In the genomic region with DNA sequence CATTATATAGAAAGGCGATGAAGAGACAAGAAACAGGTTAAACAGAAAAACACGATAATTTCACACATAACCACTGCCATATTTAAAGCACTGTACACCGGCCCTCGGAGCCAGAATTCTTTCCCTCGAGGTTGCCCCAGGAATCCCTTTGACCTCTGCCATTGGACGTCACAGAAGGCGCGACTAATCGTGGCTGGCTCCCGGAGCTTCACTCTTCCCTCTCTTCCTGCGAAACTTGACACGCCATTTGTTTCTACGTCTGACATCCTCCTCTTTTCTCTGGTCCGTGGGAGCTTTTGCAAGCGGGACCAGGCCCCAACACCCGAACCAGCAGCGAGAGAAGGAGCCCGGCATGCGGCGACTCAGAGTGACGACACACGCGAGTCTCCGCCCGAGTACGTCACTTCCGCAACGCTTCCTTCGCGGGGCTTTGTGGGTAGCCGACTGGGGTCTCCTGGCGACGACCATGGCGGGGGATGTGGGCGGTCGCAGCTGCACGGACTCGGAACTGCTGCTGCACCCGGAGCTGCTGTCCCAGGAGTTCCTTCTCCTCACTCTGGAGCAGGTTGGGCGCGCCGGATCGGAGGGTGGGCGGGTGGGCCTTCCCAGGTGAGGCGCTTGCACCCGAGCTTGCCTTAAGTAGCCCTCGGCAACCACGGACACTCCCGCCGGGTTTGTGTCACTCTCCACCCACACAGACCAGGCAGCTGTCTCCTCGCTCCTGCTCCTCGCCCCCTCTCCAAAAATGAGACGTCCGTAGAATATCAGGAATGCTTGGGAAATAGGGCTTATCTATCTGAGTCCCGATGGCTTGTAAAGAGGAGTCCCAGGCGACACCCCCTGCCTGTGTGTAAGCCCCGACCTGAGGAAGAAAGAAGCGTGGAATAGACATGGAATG, we compare ENCODE assay signal across 8 cellular contexts.
DNase-seq lines count a peak whose midpoint lies in the region; ATAC-seq, FAIRE-seq and TF ChIP-seq lines count a peak whose summit lies in the region.

A gene (plus strand): TSS at position 419 of the 898 bp plus-strand sequence. CDS start 48 bp downstream, at position 467.

- peak within 1 kb of the TSS; percentile 87 for H3K4me3 ChIP-seq in AG09309 (ENCODE audit: control insufficient read depth, low read depth, low read length)

- peak; percentile 78 for FAIRE-seq in islet of Langerhans (lab: Jason Lieb, UNC)

- TF ChIP-seq CTCF in AG09309 (IDR thresholded peaks at IDR 0.05; ENCODE audit: control insufficient read depth, insufficient read depth, low read depth, low read length, missing control alignments): peak; percentile 4

- DNase-seq in AG09309 (ENCODE audit: low read depth) (peak; percentile 10), NCI-H345 treated with DMSO at 0.1 percent for 48 hours (lab: John Stamatoyannopoulos, UW; ENCODE audit: unreplicated experiment) (peak; percentile 81)
- DNase-seq in activated CD4-positive, CD25-positive, alpha-beta regulatory T cell (lab: John Stamatoyannopoulos, UW): peak; percentile 73 to 80 (median 78)
- peak; percentile 90 for DNase-seq in central memory CD4-positive, alpha-beta T cell
- DNase-seq in stimulated activated CD4-positive, alpha-beta T cell treated with anti-CD3 and anti-CD28 coated beads, Interleukin-12 subunit alpha, Interleukin-12 subunit beta, amount 100 ng/mL, for 4 hours: peak; percentile 86

- ATAC-seq in GM19025 (IDR thresholded peaks at IDR 0.05; ENCODE audit: low read depth, unreplicated experiment) (peak; percentile 86), HG03280 (IDR thresholded peaks at IDR 0.05; ENCODE audit: unreplicated experiment) (peak; percentile 93)

Comparison
In these comparisons a context has a peak if more than half of its experiments do, and no peak if none do; other contexts are left out.
1. Peak in every context shown above with its lines: DNase-seq, ATAC-seq and H3K4me3 ChIP-seq.
2. DNase-seq: peak in every context shown above with its lines; median percentile 90 in central memory CD4-positive, alpha-beta T cell; 86 in stimulated activated CD4-positive, alpha-beta T cell treated with anti-CD3 and anti-CD28 coated beads, Interleukin-12 subunit alpha, Interleukin-12 subunit beta, amount 100 ng/mL, for 4 hours; 81 in NCI-H345 treated with DMSO at 0.1 percent for 48 hours; 78 in activated CD4-positive, CD25-positive, alpha-beta regulatory T cell; 10 in AG09309.